In genomic region chr7:50092579-50093411, GRCh38 we compare ENCODE assay signal across 7 cellular contexts. TPM values are rescaled to one million over a fixed set of nuclear protein-coding genes. Genes with fewer than 3 reads are reported as not detected.
DNase-seq lines count a peak whose midpoint lies in the region; ATAC-seq and TF ChIP-seq lines count a peak whose summit lies in the region.

ZPBP (minus strand) TSS chr7:50093246; CDS start chr7:50093194, 52 bp downstream.

- no peaks in the 10 kb centered on the region for H3K4me1 ChIP-seq in mammary epithelial cell (ENCODE audit: insufficient read depth, low read length)

- H3K9me3 ChIP-seq in mammary epithelial cell (replicated peaks; ENCODE audit: insufficient read depth, low read length) = no peaks in the 10 kb centered on the region

- no peaks in the 10 kb centered on the region for H3K79me2 ChIP-seq in mammary epithelial cell (ENCODE audit: insufficient read depth, low read length)

- WGBS in mammary epithelial cell (ENCODE audit: low coverage, missing lambda C conversion rate) = 51% methylated on average over 32 of the region's 51 CpGs

- TSS peak; percentile 92 for BruUV-seq in mammary epithelial cell (replicated peaks; lab: Mats Ljungman, UMichigan)

- no peak within 1 kb of the TSS for H3K9ac ChIP-seq in mammary epithelial cell (ENCODE audit: insufficient read depth, low read length)

- peak; percentile 75 for DNase-seq in NB4 (ENCODE audit: low read depth)
- DNase-seq in T-helper 9 cell = peak; percentile 24
- peak; percentile 25 for DNase-seq in mammary epithelial cell
- DNase-seq in kidney tubule cell (ENCODE audit: low spot score) = peak; percentile 70
- DNase-seq in stimulated activated CD4-positive, alpha-beta T cell treated with anti-CD3 and anti-CD28 coated beads, Interleukin-2, amount 100 ng/mL, for 4 hours (ENCODE audit: low read depth) = peak; percentile 36

- in situ Hi-C loops in mammary epithelial cell (cut with MboI; ENCODE audit: low sequenced_read_pairs in 2 of 2) = no loop called here

- no peaks in the 10 kb centered on the region for H3K36me3 ChIP-seq in mammary epithelial cell (ENCODE audit: insufficient read depth, low read length)

- intact Hi-C loops in mammary epithelial cell (cut with micrococcal nuclease) = loop anchor here (1.0 to 5.0 kb wide), 3 partner anchors 326 to 1335 kb away; no protein-coding TSS in a partner anchor

- peak within 1 kb of the TSS; percentile 60 for H3K4me3 ChIP-seq in GM12875 (ENCODE audit: low read depth, low read length)
- H3K4me3 ChIP-seq in NB4 (ENCODE audit: low read depth, low read length) = no peak within 1 kb of the TSS
- peak within 1 kb of the TSS in 2 of 3 experiments; percentile 38 to 40 for H3K4me3 ChIP-seq in mammary epithelial cell (replicated peaks in 1 of 3; ENCODE audit: insufficient read depth in 1 of 3, low read depth in 2 of 3, low read length in 3 of 3)

- no peak for TF ChIP-seq POLR2A in NB4 (IDR thresholded peaks at IDR 0.05; ENCODE audit: extremely low read depth, insufficient read length)

- CTCF ChIA-PET in mammary epithelial cell (lab: Charles Lee; ENCODE audit: low non-redundant PET) = interaction anchor here (0.6 to 1.2 kb wide), 8 partner anchors 20 to 1070 kb away, joined by 3 to 12 read pairs (median 4); no protein-coding TSS in a partner anchor

- H2AFZ ChIP-seq in mammary epithelial cell (ENCODE audit: low read depth, low read length) = peak within 1 kb of the TSS; percentile 68

- no peaks in the 10 kb centered on the region for H4K20me1 ChIP-seq in mammary epithelial cell (ENCODE audit: insufficient read depth, low read length)

- H3K27me3 ChIP-seq in mammary epithelial cell (ENCODE audit: insufficient read depth, low read length) = peaks cover 4% of the 10 kb centered on the region

- peak within 1 kb of the TSS; percentile 54 for H3K4me2 ChIP-seq in mammary epithelial cell (ENCODE audit: insufficient read depth, low read depth, low read length)

- peak; percentile 52; the same call in 1 of the 2 replicates for TF ChIP-seq CTCF in GM12875 (IDR thresholded peaks at IDR 0.05; ENCODE audit: borderline replicate concordance, insufficient read depth, low read depth, low read length)
- TF ChIP-seq CTCF in NB4 (IDR thresholded peaks at IDR 0.05; ENCODE audit: low read depth, low read length) = peak; percentile 71
- peak; percentile 67 to 71 for TF ChIP-seq CTCF in mammary epithelial cell (conservative IDR thresholded peaks at IDR 0.05 in 1 of 2, IDR thresholded peaks at IDR 0.05 in 1 of 2; ENCODE audit: extremely low read depth in 1 of 2, insufficient read depth in 1 of 2, low read depth in 1 of 2, low read length in 2 of 2)

- dilution Hi-C loops in mammary epithelial cell (cut with HindIII; ENCODE audit: low sequenced_read_pairs) = no loop called here

- ATAC-seq in HG02571 (IDR thresholded peaks at IDR 0.05; ENCODE audit: unreplicated experiment) = peak; percentile 83

- H3K27ac ChIP-seq in mammary epithelial cell (ENCODE audit: insufficient read depth, low read depth, low read length) = no peak within 1 kb of the TSS

RNA-seq across cellular contexts. Expression of gene ZPBP, which starts in this region (rescaled TPM):
- total RNA-seq in mammary epithelial cell = under 1 TPM in 1 of 2 donors, not detected in 1; 0.17 TPM
- polyA plus RNA-seq in mammary epithelial cell = not detected
- polyA minus RNA-seq in mammary epithelial cell = not detected

Comparison
In these comparisons a context has a peak if more than half of its experiments do, and no peak if none do; other contexts are left out.
1. Peak in DNase-seq, H3K4me3 ChIP-seq and H3K4me2 ChIP-seq in mammary epithelial cell; RNA of the gene not detected or under 1 TPM.
2. DNase-seq: peak in every context shown above with its lines; median percentile 75 in NB4; 70 in kidney tubule cell; 36 in stimulated activated CD4-positive, alpha-beta T cell treated with anti-CD3 and anti-CD28 coated beads, Interleukin-2, amount 100 ng/mL, for 4 hours; 25 in mammary epithelial cell; 24 in T-helper 9 cell.